ENCODE assay signal across 16 cellular contexts in genomic region chr15:43410572-43411214, GRCh38. TPM values are rescaled to one million over a fixed set of nuclear protein-coding genes. Genes with fewer than 3 reads are reported as not detected.
DNase-seq lines count a peak whose midpoint lies in the region; ATAC-seq and TF ChIP-seq lines count a peak whose summit lies in the region.
"Had no signal": no experiment of that assay in that cellular context is flagged by ENCODE, and none has a peak within 500 bp of the region (broad histone marks: within the 10 kb centered on the region; RNA-seq: fewer than 3 reads in every experiment).

No MANE protein-coding gene starts in this region.

- peaks cover 84% of the 10 kb centered on the region for H3K36me3 ChIP-seq in adipocyte (ENCODE audit: control insufficient read depth, insufficient read depth, low read length, severe bottlenecking)
- H3K36me3 ChIP-seq in thyroid gland: peaks cover 46 to 73% of the 10 kb centered on the region in 2 donors

- DNase-seq in activated T-cell treated with anti-CD3 and anti-CD28 coated beads, Interleukin-2, amount 50 U/mL, for 24 hours: no peak
- no peak for DNase-seq in activated T-cell treated with anti-CD3 and anti-CD28 coated beads, Interleukin-2, amount 50 U/mL, for 4 hours
- DNase-seq in adipocyte (ENCODE audit: low read depth): peak; percentile 74
- DNase-seq in fibroblast of the aortic adventitia (ENCODE audit: low read depth): peak; percentile 75
- DNase-seq in stromal cell of bone marrow (ENCODE audit: low read depth): peak; percentile 17
- DNase-seq in thyroid gland: no peak
- no peak for DNase-seq in NCI-H2107 treated with DMSO at 0.1 percent for 48 hours (lab: John Stamatoyannopoulos, UW; ENCODE audit: unreplicated experiment)
- DNase-seq: ACHN, activated T-cell treated with anti-CD3 and anti-CD28 coated beads for 4 hours, DMS53, NCI-H1105, NCI-H524 treated with DMSO at 0.1 percent for 48 hours had no signal

- intact Hi-C loops in thyroid gland (cut with DNase I): no loop called here

- H3K36me3 Mint-ChIP-seq in activated T-cell treated with anti-CD3 and anti-CD28 coated beads, Interleukin-2, amount 50 U/mL, for 24 hours (ENCODE audit: low read depth): peaks cover 97% of the 10 kb centered on the region
- peaks cover 64% of the 10 kb centered on the region for H3K36me3 Mint-ChIP-seq in activated T-cell treated with anti-CD3 and anti-CD28 coated beads, Interleukin-2, amount 50 U/mL, for 4 hours (ENCODE audit: insufficient read depth)

- H3K9ac ChIP-seq in adipocyte (ENCODE audit: low read length): no peak overlapping the region

- H3K9me3 ChIP-seq in adipocyte (ENCODE audit: control insufficient read depth, low read length) (no peaks in the 10 kb centered on the region), thyroid gland (no peaks in the 10 kb centered on the region)
- H3K9me3 ChIP-seq: ascending aorta had no signal

- TF ChIP-seq CTCF in fibroblast of the aortic adventitia (IDR thresholded peaks at IDR 0.05; ENCODE audit: insufficient read depth, low read length): no peak
- no peak for TF ChIP-seq CTCF in thyroid gland (IDR thresholded peaks at IDR 0.05)

- no peak for TF ChIP-seq POLR2A in thyroid gland (IDR thresholded peaks at IDR 0.05)

- H3K4me1 ChIP-seq in adipocyte (ENCODE audit: control insufficient read depth, insufficient read depth, low read length) (peaks cover 25% of the 10 kb centered on the region), thyroid gland (no peaks in the 10 kb centered on the region)
- H3K4me1 ChIP-seq: ascending aorta, foreskin keratinocyte had no signal

- H3K27me3 ChIP-seq in adipocyte (replicated peaks; ENCODE audit: control insufficient read depth, insufficient read depth, low read length) (no peaks in the 10 kb centered on the region), thyroid gland (no peaks in the 10 kb centered on the region)
- H3K27me3 ChIP-seq: ascending aorta, foreskin keratinocyte had no signal

- H3K4me1 Mint-ChIP-seq in activated T-cell treated with anti-CD3 and anti-CD28 coated beads, Interleukin-2, amount 50 U/mL, for 24 hours (ENCODE audit: low read depth): no peaks in the 10 kb centered on the region
- H3K4me1 Mint-ChIP-seq in activated T-cell treated with anti-CD3 and anti-CD28 coated beads, Interleukin-2, amount 50 U/mL, for 4 hours (ENCODE audit: low read depth): no peaks in the 10 kb centered on the region

- H3K4me3 Mint-ChIP-seq in activated T-cell treated with anti-CD3 and anti-CD28 coated beads, Interleukin-2, amount 50 U/mL, for 24 hours: no peak overlapping the region
- no peak overlapping the region for H3K4me3 Mint-ChIP-seq in activated T-cell treated with anti-CD3 and anti-CD28 coated beads, Interleukin-2, amount 50 U/mL, for 4 hours

- peak overlapping the region; percentile 70 for H3K27ac Mint-ChIP-seq in activated T-cell treated with anti-CD3 and anti-CD28 coated beads, Interleukin-2, amount 50 U/mL, for 24 hours

- no peak overlapping the region for H3K27ac ChIP-seq in thyroid gland
- H3K27ac ChIP-seq: ascending aorta, foreskin keratinocyte, RWPE1 had no signal

- no peak for ATAC-seq in activated T-cell treated with anti-CD3 and anti-CD28 coated beads, Interleukin-2, amount 50 U/mL, for 4 hours
- no peak for ATAC-seq in GM21576 (IDR thresholded peaks at IDR 0.05; ENCODE audit: unreplicated experiment)
- ATAC-seq: foreskin keratinocyte had no signal

- H3K27me3 Mint-ChIP-seq in activated T-cell treated with anti-CD3 and anti-CD28 coated beads, Interleukin-2, amount 50 U/mL, for 24 hours: no peaks in the 10 kb centered on the region
- no peaks in the 10 kb centered on the region for H3K27me3 Mint-ChIP-seq in activated T-cell treated with anti-CD3 and anti-CD28 coated beads, Interleukin-2, amount 50 U/mL, for 4 hours (ENCODE audit: low read depth)

- H3K4me3 ChIP-seq in adipocyte (ENCODE audit: low read length) (no peak overlapping the region), fibroblast of the aortic adventitia (ENCODE audit: low read depth, low read length) (no peak overlapping the region), thyroid gland (replicated peaks in 1 of 3) (no peak overlapping the region)
- H3K4me3 ChIP-seq: ascending aorta had no signal

- no peaks in the 10 kb centered on the region for H3K9me3 Mint-ChIP-seq in activated T-cell treated with anti-CD3 and anti-CD28 coated beads, Interleukin-2, amount 50 U/mL, for 24 hours
- H3K9me3 Mint-ChIP-seq in activated T-cell treated with anti-CD3 and anti-CD28 coated beads, Interleukin-2, amount 50 U/mL, for 4 hours: no peaks in the 10 kb centered on the region

- 90 to 95% methylated on average over 5 of the region's 5 CpGs for WGBS in thyroid gland, 2 donors

RNA-seq across cellular contexts. Expression of gene TUBGCP4, which starts 39.8 kb away (rescaled TPM):
- total RNA-seq in activated T-cell treated with anti-CD3 and anti-CD28 coated beads, Interleukin-2, amount 50 U/mL, for 4 hours: 10 to 100 TPM; 34.6 to 39.7 (median 36.6) TPM
- total RNA-seq in fibroblast of the aortic adventitia (ENCODE audit: low replicate concordance) (7.1 and 10.7 TPM in 2 replicates), thyroid gland (10 to 100 TPM; 10.7 to 23.6 (median 17.6) TPM)

RNA-seq across cellular contexts. Expression of gene ZSCAN29, which starts 39.9 kb away (rescaled TPM):
- 10 to 100 TPM; 23.3 to 28.5 (median 25.0) TPM for total RNA-seq in activated T-cell treated with anti-CD3 and anti-CD28 coated beads, Interleukin-2, amount 50 U/mL, for 4 hours
- 17.1 and 65.6 TPM in 2 replicates for total RNA-seq in fibroblast of the aortic adventitia (ENCODE audit: low replicate concordance)
- total RNA-seq in thyroid gland: 10 to 100 TPM; 18.2 to 22.6 (median 20.3) TPM

Comparison
In these comparisons a context has a peak if more than half of its experiments do, and no peak if none do; other contexts are left out.
1. DNase-seq: peak in adipocyte (single experiment), fibroblast of the aortic adventitia (single experiment) and stromal cell of bone marrow (single experiment); none in activated T-cell treated with anti-CD3 and anti-CD28 coated beads, Interleukin-2, amount 50 U/mL, for 24 hours (single experiment), activated T-cell treated with anti-CD3 and anti-CD28 coated beads, Interleukin-2, amount 50 U/mL, for 4 hours (single experiment), thyroid gland (0 of 2) and NCI-H2107 treated with DMSO at 0.1 percent for 48 hours (single experiment).